ENCODE assay signal across 18 cellular contexts in the genomic region with DNA sequence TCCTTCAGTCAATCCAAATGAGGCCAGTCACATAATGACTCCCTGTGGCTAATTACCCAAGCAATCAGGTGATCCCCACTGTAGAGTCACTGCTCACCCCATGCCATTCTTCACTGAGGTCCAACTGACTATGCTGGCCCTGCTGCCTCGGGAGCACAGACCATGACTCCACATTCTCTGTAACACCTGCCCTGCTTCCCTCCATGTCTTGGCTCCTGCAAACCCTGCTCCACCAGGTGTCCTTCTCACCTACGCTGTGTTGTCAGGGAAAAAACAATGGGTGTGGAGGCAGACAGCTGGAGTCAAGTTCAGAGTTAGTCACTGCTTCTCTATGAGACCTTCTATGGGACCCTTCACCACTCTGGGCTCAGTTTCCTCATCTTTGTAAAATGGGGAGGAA.
"Had no signal": no experiment of that assay in that cellular context is flagged by ENCODE, and none has a peak within 500 bp of the region (broad histone marks: within the 10 kb centered on the region; RNA-seq: fewer than 3 reads in every experiment).

No MANE protein-coding gene starts in this region.

- H3K9me3 Mint-ChIP-seq: activated CD4-positive, alpha-beta T cell treated with anti-CD3 and anti-CD28 coated beads, Interleukin-2, amount 10 ng/mL, durations not matched to agents 24 days and 14 days; activated T-cell treated with anti-CD3 and anti-CD28 coated beads, Interleukin-2, amount 50 U/mL, for 72 hours; immature natural killer cell; mesothelial cell of epicardium had no signal

- H3K36me3 Mint-ChIP-seq: activated naive CD8-positive, alpha-beta T cell; immature natural killer cell; mesothelial cell of epicardium had no signal

- H3K4me3 Mint-ChIP-seq: activated CD4-positive, alpha-beta T cell treated with anti-CD3 and anti-CD28 coated beads, Interleukin-2, amount 10 ng/mL, durations not matched to agents 24 days and 14 days; activated naive CD8-positive, alpha-beta T cell; activated T-cell treated with anti-CD3 and anti-CD28 coated beads, Interleukin-2, amount 50 U/mL, for 72 hours; immature natural killer cell; mesothelial cell of epicardium had no signal

- H3K4me1 ChIP-seq: colonic mucosa, parathyroid adenoma had no signal

- H3K4me3 ChIP-seq: colonic mucosa, lower lobe of right lung, thyroid gland had no signal

- H3K79me2 ChIP-seq: parathyroid adenoma had no signal

- H3K9me3 ChIP-seq: colonic mucosa, lower lobe of right lung, thyroid gland had no signal

- H3K36me3 ChIP-seq: colonic mucosa, lower lobe of right lung, thyroid gland had no signal

- H3K27me3 ChIP-seq: colonic mucosa, thyroid gland had no signal

- DNase-seq: activated CD4-positive, alpha-beta T cell treated with anti-CD3 and anti-CD28 coated beads, Interleukin-2, amount 10 ng/mL, durations not matched to agents 24 days and 14 days; activated CD8-positive, alpha-beta memory T cell treated with anti-CD3 and anti-CD28 coated beads, Interleukin-2, amount 50 U/mL, for 48 hours; activated gamma-delta T cell treated with Interleukin-2 at 50 U/mL for 16 hours; activated T-cell treated with anti-CD3 and anti-CD28 coated beads, Interleukin-2, amount 50 U/mL, for 72 hours; amniotic stem cell; central memory CD4-positive, alpha-beta T cell; colonic mucosa; foreskin melanocyte; head of caudate nucleus; immature natural killer cell; lower lobe of right lung; stimulated activated CD4-positive, alpha-beta T cell treated with anti-CD3 and anti-CD28 coated beads, Interleukin-12 subunit alpha, Interleukin-12 subunit beta, amount 100 ng/mL, for 4 hours; stimulated activated CD4-positive, alpha-beta T cell treated with anti-CD3 and anti-CD28 coated beads, Interleukin-2, amount 100 ng/mL, for 24 hours; T-helper 2 cell; thyroid gland had no signal

- H3K27me3 Mint-ChIP-seq: activated naive CD8-positive, alpha-beta T cell had no signal

- H3K27ac Mint-ChIP-seq: activated CD4-positive, alpha-beta T cell treated with anti-CD3 and anti-CD28 coated beads, Interleukin-2, amount 10 ng/mL, durations not matched to agents 24 days and 14 days; activated naive CD8-positive, alpha-beta T cell; activated T-cell treated with anti-CD3 and anti-CD28 coated beads, Interleukin-2, amount 50 U/mL, for 72 hours; immature natural killer cell; mesothelial cell of epicardium had no signal

- H2AFZ ChIP-seq: parathyroid adenoma had no signal

- ATAC-seq: activated T-cell treated with anti-CD3 and anti-CD28 coated beads, Interleukin-2, amount 50 U/mL, for 72 hours had no signal

- H3K27ac ChIP-seq: colonic mucosa, lower lobe of right lung, parathyroid adenoma, thyroid gland had no signal

- H3K9ac ChIP-seq: parathyroid adenoma had no signal
